In the genomic region with DNA sequence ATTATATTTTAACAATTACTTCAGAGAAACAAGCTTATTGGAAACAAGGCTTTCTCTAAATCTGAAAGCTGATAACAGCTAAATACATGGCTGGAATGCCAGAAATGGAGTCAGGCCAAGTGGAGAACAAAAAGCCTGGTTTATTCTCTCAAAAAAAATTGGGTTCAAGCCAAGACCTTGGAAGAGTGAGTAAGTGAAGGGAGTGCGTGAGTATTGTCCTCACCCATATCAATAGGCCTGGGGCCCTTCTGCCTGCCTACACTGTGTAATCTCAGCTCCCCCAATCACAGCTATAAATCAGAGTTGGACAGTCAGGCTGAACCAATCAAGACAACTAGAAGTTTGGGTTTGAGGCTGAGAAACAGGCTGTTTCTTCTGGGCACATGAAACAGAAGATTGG, we compare ENCODE assay signal across 9 cellular contexts. TPM values are rescaled to one million over a fixed set of nuclear protein-coding genes. Genes with fewer than 3 reads are reported as not detected.
A peak's percentile ranks its signal among the peaks of the same experiment; 100 is the strongest.
DNase-seq lines count a peak whose midpoint lies in the region; ATAC-seq lines count a peak whose summit lies in the region.
"Had no signal": no experiment of that assay in that cellular context is flagged by ENCODE, and none has a peak within 500 bp of the region (broad histone marks: within the 10 kb centered on the region; RNA-seq: fewer than 3 reads in every experiment).

No MANE protein-coding gene starts in this region.

- peaks cover 81% of the 10 kb centered on the region for H3K36me3 Mint-ChIP-seq in stimulated activated naive CD8-positive, alpha-beta T cell treated with anti-CD3 and anti-CD28 coated beads, Interleukin-15, Interleukin-2, amounts not matched to agents 100 ng/mL and 50 ng/mL, for 24 hours (ENCODE audit: low read depth)
- peaks cover 61% of the 10 kb centered on the region for H3K36me3 Mint-ChIP-seq in activated CD4-positive, alpha-beta memory T cell treated with anti-CD3 and anti-CD28 coated beads for 36 hours

- CTCF ChIA-PET in activated CD4-positive, alpha-beta memory T cell treated with anti-CD3 and anti-CD28 coated beads for 36 hours (lab: Charles Lee): interaction anchor here (0.5 to 3.9 kb wide), 18 partner anchors 12 to 590 kb away, joined by 3 to 34 read pairs (median 4); a partner anchor contains a TSS

- no peak overlapping the region for H3K4me3 Mint-ChIP-seq in stimulated activated naive CD8-positive, alpha-beta T cell treated with anti-CD3 and anti-CD28 coated beads, Interleukin-15, Interleukin-2, amounts not matched to agents 100 ng/mL and 50 ng/mL, for 24 hours
- H3K4me3 Mint-ChIP-seq in activated CD4-positive, alpha-beta memory T cell treated with anti-CD3 and anti-CD28 coated beads for 36 hours: no peak overlapping the region
- H3K4me3 Mint-ChIP-seq: activated T-cell treated with anti-CD3 and anti-CD28 coated beads, Interleukin-2, amount 50 U/mL, for 4 hours had no signal

- peak overlapping the region; percentile 78 for H3K27ac Mint-ChIP-seq in stimulated activated naive CD8-positive, alpha-beta T cell treated with anti-CD3 and anti-CD28 coated beads, Interleukin-15, Interleukin-2, amounts not matched to agents 100 ng/mL and 50 ng/mL, for 24 hours
- peak overlapping the region; percentile 80 for H3K27ac Mint-ChIP-seq in activated CD4-positive, alpha-beta memory T cell treated with anti-CD3 and anti-CD28 coated beads for 36 hours

- H3K9me3 Mint-ChIP-seq in stimulated activated naive CD8-positive, alpha-beta T cell treated with anti-CD3 and anti-CD28 coated beads, Interleukin-15, Interleukin-2, amounts not matched to agents 100 ng/mL and 50 ng/mL, for 24 hours: no peaks in the 10 kb centered on the region
- no peaks in the 10 kb centered on the region for H3K9me3 Mint-ChIP-seq in activated CD4-positive, alpha-beta memory T cell treated with anti-CD3 and anti-CD28 coated beads for 36 hours
- H3K9me3 Mint-ChIP-seq: activated T-cell treated with anti-CD3 and anti-CD28 coated beads, Interleukin-2, amount 50 U/mL, for 4 hours had no signal

- intact Hi-C loops in activated CD4-positive, alpha-beta memory T cell treated with anti-CD3 and anti-CD28 coated beads for 36 hours (cut with micrococcal nuclease): loop anchor here (2.0 kb wide), 1 partner anchor 142 kb away; a partner anchor contains a TSS
- intact Hi-C loops in sciatic nerve (cut with DNase I): no loop called here

- POLR2A ChIA-PET in activated CD4-positive, alpha-beta memory T cell treated with anti-CD3 and anti-CD28 coated beads for 36 hours (lab: Charles Lee): interaction anchor here (0.7 to 1.3 kb wide), 4 partner anchors 80 to 297 kb away, joined by 3 to 4 read pairs (median 3); a partner anchor contains a TSS

- no peak for DNase-seq in stimulated activated naive CD8-positive, alpha-beta T cell treated with anti-CD3 and anti-CD28 coated beads, Interleukin-15, Interleukin-2, amounts not matched to agents 100 U/mL and 50 U/mL, for 24 hours
- no peak for DNase-seq in activated CD4-positive, alpha-beta memory T cell treated with anti-CD3 and anti-CD28 coated beads for 36 hours
- DNase-seq in glomerular endothelial cell (ENCODE audit: extremely low read depth, low read depth, low spot score) (peak; percentile 84), sciatic nerve (ENCODE audit: low spot score) (no peak), NOMO-1 treated with DMSO at 0.1 percent for 48 hours (lab: John Stamatoyannopoulos, UW; ENCODE audit: unreplicated experiment) (no peak), GM19240 (ENCODE audit: insufficient read length, low spot score) (no peak)
- DNase-seq: activated T-cell treated with anti-CD3 and anti-CD28 coated beads, Interleukin-2, amount 50 U/mL, for 4 hours had no signal

- peaks cover 88% of the 10 kb centered on the region for H3K4me1 Mint-ChIP-seq in stimulated activated naive CD8-positive, alpha-beta T cell treated with anti-CD3 and anti-CD28 coated beads, Interleukin-15, Interleukin-2, amounts not matched to agents 100 ng/mL and 50 ng/mL, for 24 hours (ENCODE audit: low read depth)
- H3K4me1 Mint-ChIP-seq in activated CD4-positive, alpha-beta memory T cell treated with anti-CD3 and anti-CD28 coated beads for 36 hours (ENCODE audit: low read depth): peaks cover 87% of the 10 kb centered on the region

- ATAC-seq in stimulated activated naive CD8-positive, alpha-beta T cell treated with anti-CD3 and anti-CD28 coated beads, Interleukin-15, Interleukin-2, amounts not matched to agents 100 U/mL and 50 U/mL, for 24 hours: no peak
- peak; percentile 90 for ATAC-seq in sciatic nerve
- ATAC-seq in GM19397 (IDR thresholded peaks at IDR 0.05; ENCODE audit: unreplicated experiment): no peak

- H3K27me3 Mint-ChIP-seq in stimulated activated naive CD8-positive, alpha-beta T cell treated with anti-CD3 and anti-CD28 coated beads, Interleukin-15, Interleukin-2, amounts not matched to agents 100 ng/mL and 50 ng/mL, for 24 hours: no peaks in the 10 kb centered on the region
- no peaks in the 10 kb centered on the region for H3K27me3 Mint-ChIP-seq in activated CD4-positive, alpha-beta memory T cell treated with anti-CD3 and anti-CD28 coated beads for 36 hours

RNA-seq across cellular contexts. Expression of a gene that starts 7.4 kb away (rescaled TPM):
- total RNA-seq in activated CD4-positive, alpha-beta memory T cell treated with anti-CD3 and anti-CD28 coated beads for 36 hours: 10 to 100 TPM; 66.8 to 71.4 TPM
- total RNA-seq in glomerular endothelial cell: 17.3 and 26.5 TPM in 2 replicates
- total RNA-seq in sciatic nerve: 34.2 TPM

RNA-seq across cellular contexts. Expression of a gene that starts 7.4 kb away (rescaled TPM):
- total RNA-seq in activated CD4-positive, alpha-beta memory T cell treated with anti-CD3 and anti-CD28 coated beads for 36 hours: 10 to 100 TPM; 28.1 to 31.5 TPM
- total RNA-seq in glomerular endothelial cell (5.0 and 7.4 TPM in 2 replicates), sciatic nerve (25.6 TPM)

RNA-seq across cellular contexts. Expression of a gene that starts 37.6 kb away (rescaled TPM):
- 1 to 10 TPM; 4.5 to 5.7 TPM for total RNA-seq in activated CD4-positive, alpha-beta memory T cell treated with anti-CD3 and anti-CD28 coated beads for 36 hours
- total RNA-seq in glomerular endothelial cell: 47.3 and 48.9 TPM in 2 replicates
- 25.9 TPM for total RNA-seq in sciatic nerve
